In the genomic region with DNA sequence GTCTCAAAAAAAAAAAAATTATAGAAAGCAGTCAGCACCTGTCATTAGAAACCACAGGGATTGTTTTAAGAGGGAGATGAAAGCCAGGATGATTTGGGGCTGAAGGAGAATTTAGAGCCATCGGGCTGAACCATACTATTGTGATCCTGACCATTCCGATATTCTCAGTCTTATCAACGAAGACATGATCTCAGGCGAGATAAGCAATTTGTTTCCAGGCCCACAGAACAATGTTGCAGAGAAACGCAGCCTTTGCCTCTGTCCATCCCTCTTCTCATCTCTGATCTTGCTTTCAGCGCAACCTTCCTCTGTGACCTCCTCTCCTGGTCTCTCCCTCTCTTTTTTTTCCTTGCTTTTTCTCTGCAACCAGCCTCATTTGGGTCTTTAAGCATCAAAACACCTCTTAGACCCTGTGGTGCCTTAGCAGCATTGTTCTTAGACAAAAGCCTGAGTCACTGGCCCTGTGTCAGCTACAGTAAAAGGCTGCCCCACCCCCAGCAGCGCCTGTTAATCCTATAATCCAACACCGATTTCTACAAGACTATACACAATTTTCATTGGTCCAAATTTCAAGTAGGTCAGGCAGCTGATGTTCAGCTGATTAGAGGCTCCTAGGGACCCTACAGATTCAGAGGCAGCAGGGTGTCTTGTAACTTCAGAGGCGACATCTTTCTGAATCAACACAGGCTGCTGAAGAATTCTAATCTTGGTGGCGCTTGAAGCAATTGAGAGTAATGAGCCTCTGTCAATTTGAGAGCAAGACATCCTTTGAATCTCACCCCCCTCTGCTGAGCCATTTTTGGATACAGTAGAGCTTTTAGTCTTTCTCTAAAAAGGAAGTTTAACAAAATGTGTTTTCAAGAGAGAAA, we compare ENCODE assay signal across 14 cellular contexts.
DNase-seq lines count a peak whose midpoint lies in the region; ATAC-seq and TF ChIP-seq lines count a peak whose summit lies in the region.
"Had no signal": no experiment of that assay in that cellular context is flagged by ENCODE, and none has a peak within 500 bp of the region (broad histone marks: within the 10 kb centered on the region; RNA-seq: fewer than 3 reads in every experiment).

No MANE protein-coding gene starts in this region.

- H3K9me3 Mint-ChIP-seq in endothelial cell (ENCODE audit: unreplicated experiment): no peaks in the 10 kb centered on the region

- H3K27ac ChIP-seq in left ventricle myocardium inferior (replicated peaks): peak overlapping the region; percentile 27
- H3K27ac ChIP-seq in ascending aorta: no peak overlapping the region
- H3K27ac ChIP-seq: sigmoid colon had no signal

- no peak for DNase-seq in left ventricle myocardium inferior
- DNase-seq in Right ventricle myocardium inferior (ENCODE audit: missing footprints): no peak
- peak; percentile 97 for DNase-seq in NCI-H82 (lab: John Stamatoyannopoulos, UW)
- no peak for DNase-seq in endothelial cell (ENCODE audit: low spot score)
- DNase-seq in retina: peak; percentile 79
- DNase-seq in stimulated activated CD8-positive, alpha-beta memory T cell treated with anti-CD3 and anti-CD28 coated beads, Interleukin-4, amount 100 ng/mL, for 48 hours: no peak
- no peak for DNase-seq in ascending aorta (ENCODE audit: low spot score in 2 of 2)
- DNase-seq: GF-D8, mucosa of descending colon, NCI-H2081 treated with DMSO at 0.1 percent for 48 hours, sigmoid colon had no signal

- no peak for ATAC-seq in Right ventricle myocardium inferior
- no peak for ATAC-seq in HG03460 (IDR thresholded peaks at IDR 0.05; ENCODE audit: unreplicated experiment)
- ATAC-seq: mucosa of descending colon had no signal

- no peak overlapping the region for H3K4me3 Mint-ChIP-seq in endothelial cell (ENCODE audit: unreplicated experiment)

- H3K9me3 ChIP-seq in left ventricle myocardium inferior (replicated peaks) (no peaks in the 10 kb centered on the region), ascending aorta (no peaks in the 10 kb centered on the region)
- H3K9me3 ChIP-seq: heart right ventricle, mucosa of descending colon, sigmoid colon had no signal

- H3K27me3 Mint-ChIP-seq in endothelial cell (ENCODE audit: unreplicated experiment): peaks cover 3% of the 10 kb centered on the region

- H3K27ac Mint-ChIP-seq in endothelial cell (ENCODE audit: unreplicated experiment): peak overlapping the region; percentile 54

- H3K4me1 Mint-ChIP-seq in endothelial cell (ENCODE audit: unreplicated experiment): peaks cover 36% of the 10 kb centered on the region

- no peaks in the 10 kb centered on the region for H3K36me3 ChIP-seq in left ventricle myocardium inferior
- H3K36me3 ChIP-seq in ascending aorta: no peaks in the 10 kb centered on the region
- H3K36me3 ChIP-seq: heart right ventricle, sigmoid colon had no signal

- H3K36me3 Mint-ChIP-seq in endothelial cell (ENCODE audit: low read depth, unreplicated experiment): no peaks in the 10 kb centered on the region

- H3K4me1 ChIP-seq in left ventricle myocardium inferior: peaks cover 16% of the 10 kb centered on the region
- H3K4me1 ChIP-seq in ascending aorta: no peaks in the 10 kb centered on the region
- H3K4me1 ChIP-seq: sigmoid colon had no signal

- H3K27me3 ChIP-seq in left ventricle myocardium inferior (ENCODE audit: low read depth): peaks cover 6% of the 10 kb centered on the region
- H3K27me3 ChIP-seq in ascending aorta: no peaks in the 10 kb centered on the region
- H3K27me3 ChIP-seq: dorsolateral prefrontal cortex, sigmoid colon had no signal

- TF ChIP-seq CTCF in left ventricle myocardium inferior (IDR thresholded peaks at IDR 0.05; ENCODE audit: borderline replicate concordance) (no peak), endothelial cell (IDR thresholded peaks at IDR 0.05; ENCODE audit: unreplicated experiment) (no peak), ascending aorta (IDR thresholded peaks at IDR 0.05) (no peak)

- no peak overlapping the region for H3K4me3 ChIP-seq in left ventricle myocardium inferior
- no peak overlapping the region for H3K4me3 ChIP-seq in ascending aorta
- H3K4me3 ChIP-seq: dorsolateral prefrontal cortex, heart right ventricle, mucosa of descending colon, sigmoid colon had no signal

- intact Hi-C loops in left ventricle myocardium inferior (cut with micrococcal nuclease): no loop called here
- intact Hi-C loops in Right ventricle myocardium inferior (cut with DNase I): no loop called here
- intact Hi-C loops in ascending aorta (cut with DNase I): no loop called here

Comparison
In these comparisons a context has a peak if more than half of its experiments do, and no peak if none do; other contexts are left out.
1. DNase-seq: peak in NCI-H82 (single experiment) and retina (single experiment); none in left ventricle myocardium inferior (single experiment), Right ventricle myocardium inferior (single experiment), endothelial cell (single experiment), stimulated activated CD8-positive, alpha-beta memory T cell treated with anti-CD3 and anti-CD28 coated beads, Interleukin-4, amount 100 ng/mL, for 48 hours (single experiment) and ascending aorta (0 of 2).